ENCODE assay signal across 1 cellular context in genomic region chr9:121285835-121286687, GRCh38.
TF ChIP-seq lines count a peak whose summit lies in the region.

No MANE protein-coding gene starts in this region.

TF ChIP-seq in GM23338, 12 proteins besides CTCF, POLR2A, EP300 and RAD21 (continued from another document):
- TF ChIP-seq, protein P1, sequence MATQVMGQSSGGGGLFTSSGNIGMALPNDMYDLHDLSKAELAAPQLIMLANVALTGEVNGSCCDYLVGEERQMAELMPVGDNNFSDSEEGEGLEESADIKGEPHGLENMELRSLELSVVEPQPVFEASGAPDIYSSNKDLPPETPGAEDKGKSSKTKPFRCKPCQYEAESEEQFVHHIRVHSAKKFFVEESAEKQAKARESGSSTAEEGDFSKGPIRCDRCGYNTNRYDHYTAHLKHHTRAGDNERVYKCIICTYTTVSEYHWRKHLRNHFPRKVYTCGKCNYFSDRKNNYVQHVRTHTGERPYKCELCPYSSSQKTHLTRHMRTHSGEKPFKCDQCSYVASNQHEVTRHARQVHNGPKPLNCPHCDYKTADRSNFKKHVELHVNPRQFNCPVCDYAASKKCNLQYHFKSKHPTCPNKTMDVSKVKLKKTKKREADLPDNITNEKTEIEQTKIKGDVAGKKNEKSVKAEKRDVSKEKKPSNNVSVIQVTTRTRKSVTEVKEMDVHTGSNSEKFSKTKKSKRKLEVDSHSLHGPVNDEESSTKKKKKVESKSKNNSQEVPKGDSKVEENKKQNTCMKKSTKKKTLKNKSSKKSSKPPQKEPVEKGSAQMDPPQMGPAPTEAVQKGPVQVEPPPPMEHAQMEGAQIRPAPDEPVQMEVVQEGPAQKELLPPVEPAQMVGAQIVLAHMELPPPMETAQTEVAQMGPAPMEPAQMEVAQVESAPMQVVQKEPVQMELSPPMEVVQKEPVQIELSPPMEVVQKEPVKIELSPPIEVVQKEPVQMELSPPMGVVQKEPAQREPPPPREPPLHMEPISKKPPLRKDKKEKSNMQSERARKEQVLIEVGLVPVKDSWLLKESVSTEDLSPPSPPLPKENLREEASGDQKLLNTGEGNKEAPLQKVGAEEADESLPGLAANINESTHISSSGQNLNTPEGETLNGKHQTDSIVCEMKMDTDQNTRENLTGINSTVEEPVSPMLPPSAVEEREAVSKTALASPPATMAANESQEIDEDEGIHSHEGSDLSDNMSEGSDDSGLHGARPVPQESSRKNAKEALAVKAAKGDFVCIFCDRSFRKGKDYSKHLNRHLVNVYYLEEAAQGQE (IDR thresholded peaks at IDR 0.05; ENCODE audit: unreplicated experiment) = no peak
- TF ChIP-seq EZH2 (IDR thresholded peaks at IDR 0.05; ENCODE audit: low read depth, unreplicated experiment) (no peak), JUNB (IDR thresholded peaks at IDR 0.05; ENCODE audit: unreplicated experiment) (no peak), POLR2AphosphoS5 (IDR thresholded peaks at IDR 0.05; ENCODE audit: low read depth) (no peak)
